Comparison of ENCODE assay signal across 18 cellular contexts in genomic region chr22:46609724-46610161, GRCh38. TPM values are rescaled to one million over a fixed set of nuclear protein-coding genes. Genes with fewer than 3 reads are reported as not detected.
A peak's percentile ranks its signal among the peaks of the same experiment; 100 is the strongest.
DNase-seq lines count a peak whose midpoint lies in the region; ATAC-seq, FAIRE-seq and TF ChIP-seq lines count a peak whose summit lies in the region.
"Had no signal": no experiment of that assay in that cellular context is flagged by ENCODE, and none has a peak within 500 bp of the region (broad histone marks: within the 10 kb centered on the region; RNA-seq: fewer than 3 reads in every experiment).

No MANE protein-coding gene starts in this region.

- CTCF ChIA-PET in HepG2 (lab: Yijun Ruan, JAX; ENCODE audit: low intra/inter-chr PET ratio, low total read pairs) = interaction anchor here (1.2 kb wide), 1 partner anchor 43 kb away, joined by 3 read pairs; no protein-coding TSS in a partner anchor

- peaks cover 61% of the 10 kb centered on the region for H3K4me1 ChIP-seq in HepG2 (ENCODE audit: insufficient read depth, low read length)
- peaks cover 0 to 8% (median 0%) of the 10 kb centered on the region in 4 donors for H3K4me1 ChIP-seq in right lobe of liver
- H3K4me1 ChIP-seq in colonic mucosa = peaks cover 16% of the 10 kb centered on the region
- peaks cover 20% of the 10 kb centered on the region for H3K4me1 ChIP-seq in mesenchymal stem cell (ENCODE audit: control insufficient read depth, insufficient read depth, low read depth, low read length)

- no peak for FAIRE-seq in HepG2 (lab: Jason Lieb, UNC)
- FAIRE-seq: A204.1 had no signal

- no peak overlapping the region for H4K8ac ChIP-seq in mesenchymal stem cell (ENCODE audit: low read length)

- H3K4me1 Mint-ChIP-seq in activated T-cell treated with anti-CD3 and anti-CD28 coated beads, Interleukin-2, amount 50 U/mL, for 4 hours (ENCODE audit: low read depth) = peaks cover 31% of the 10 kb centered on the region

- POLR2A ChIA-PET in HepG2 (lab: Yijun Ruan, JAX) = interaction anchor here (0.8 to 1.6 kb wide), 8 partner anchors 8 to 333 kb away, joined by 3 to 7 read pairs (median 4); partner anchors contain the start of gene TBC1D22A

- H2BK5ac ChIP-seq in mesenchymal stem cell (ENCODE audit: low read depth, low read length, poor library complexity, severe bottlenecking) = no peak overlapping the region

- no peaks in the 10 kb centered on the region for H3K27me3 Mint-ChIP-seq in activated T-cell treated with anti-CD3 and anti-CD28 coated beads, Interleukin-2, amount 50 U/mL, for 4 hours (ENCODE audit: low read depth)
- H3K27me3 Mint-ChIP-seq: CD4-positive, CD25-positive, alpha-beta regulatory T cell had no signal

- H2BK15ac ChIP-seq in mesenchymal stem cell (ENCODE audit: low read depth, poor library complexity, severe bottlenecking) = peak overlapping the region; percentile 3

- H2AFZ ChIP-seq in HepG2 (ENCODE audit: low read length) (no peak overlapping the region), mesenchymal stem cell (ENCODE audit: low read depth, low read length) (no peak overlapping the region)
- H2AFZ ChIP-seq: GM23248 had no signal

- no peaks in the 10 kb centered on the region for H3K36me3 Mint-ChIP-seq in activated T-cell treated with anti-CD3 and anti-CD28 coated beads, Interleukin-2, amount 50 U/mL, for 4 hours (ENCODE audit: insufficient read depth)
- H3K36me3 Mint-ChIP-seq: CD4-positive, CD25-positive, alpha-beta regulatory T cell had no signal

- ATAC-seq in HepG2 = peak; percentile 10
- no peak for ATAC-seq in right lobe of liver
- no peak for ATAC-seq in HG03280 (IDR thresholded peaks at IDR 0.05; ENCODE audit: unreplicated experiment)
- ATAC-seq in activated T-cell treated with anti-CD3 and anti-CD28 coated beads, Interleukin-2, amount 50 U/mL, for 4 hours = no peak
- ATAC-seq: Right ventricle myocardium inferior had no signal

- H3K27me3 ChIP-seq in HepG2 (ENCODE audit: control insufficient read depth in 1 of 2, insufficient read depth in 2 of 2, low read length in 2 of 2) (no peaks in the 10 kb centered on the region), right lobe of liver (no peaks in the 10 kb centered on the region), colonic mucosa (no peaks in the 10 kb centered on the region), mesenchymal stem cell (ENCODE audit: control insufficient read depth in 1 of 2, insufficient read depth in 1 of 2, low read length in 2 of 2) (no peaks in the 10 kb centered on the region)

- H3K27ac ChIP-seq in HepG2 (ENCODE audit: extremely low read length, insufficient read depth, low read length) = peak overlapping the region; percentile 67
- H3K27ac ChIP-seq in right lobe of liver = no peak overlapping the region
- peak overlapping the region; percentile 66 for H3K27ac ChIP-seq in colonic mucosa
- no peak overlapping the region for H3K27ac ChIP-seq in mesenchymal stem cell (ENCODE audit: low read length, poor library complexity, severe bottlenecking)
- H3K27ac ChIP-seq: GM23248 had no signal

- DNase-seq in HepG2 (ENCODE audit: low spot score) (no peak), right lobe of liver (no peak), colonic mucosa (no peak), mesenchymal stem cell (no peak), NOMO-1 (lab: John Stamatoyannopoulos, UW; ENCODE audit: unreplicated experiment in 2 of 2) (no peak), RKO (ENCODE audit: low spot score) (no peak)
- no peak for DNase-seq in activated T-cell treated with anti-CD3 and anti-CD28 coated beads, Interleukin-2, amount 50 U/mL, for 4 hours
- DNase-seq: CD4-positive, CD25-positive, alpha-beta regulatory T cell; GM23248; HFFc6; Karpas-422; MM.1S; NCI-H1105; NCI-H187; NCI-H69 had no signal

- no peaks in the 10 kb centered on the region for H3K36me3 ChIP-seq in HepG2 (replicated peaks in 1 of 2; ENCODE audit: control insufficient read depth in 1 of 2, insufficient read depth in 2 of 2, low read length in 2 of 2)
- H3K36me3 ChIP-seq in right lobe of liver = no peaks in the 10 kb centered on the region
- H3K36me3 ChIP-seq in colonic mucosa = no peaks in the 10 kb centered on the region
- peaks cover 0 to 8% of the 10 kb centered on the region in 2 experiments for H3K36me3 ChIP-seq in mesenchymal stem cell (ENCODE audit: control insufficient read depth in 1 of 2, insufficient read depth in 2 of 2, low read depth in 1 of 2, low read length in 2 of 2)

- no peak overlapping the region for H2BK12ac ChIP-seq in mesenchymal stem cell (ENCODE audit: low read length in 2 of 2)

- in situ Hi-C loops in HepG2 (cut with HindIII; ENCODE audit: extremely low pct_ligation_motif_present, low pct_unique_long_range_greater_than_20kb) = no loop called here

- TF ChIP-seq CTCF in HepG2 (CRISPR knock-in tag; IDR thresholded peaks at IDR 0.05) = no peak
- no peak for TF ChIP-seq CTCF in right lobe of liver (IDR thresholded peaks at IDR 0.05)
- no peak for TF ChIP-seq CTCF in colonic mucosa (IDR thresholded peaks at IDR 0.05)

- no peak overlapping the region for H3K14ac ChIP-seq in mesenchymal stem cell (ENCODE audit: low read length in 2 of 2)

- no peak overlapping the region for H3K4me3 Mint-ChIP-seq in activated T-cell treated with anti-CD3 and anti-CD28 coated beads, Interleukin-2, amount 50 U/mL, for 4 hours
- H3K4me3 Mint-ChIP-seq: HFFc6 had no signal

- no peak overlapping the region for H3K4ac ChIP-seq in mesenchymal stem cell (ENCODE audit: low read depth in 1 of 2, low read length in 2 of 2)

- TF ChIP-seq POLR2A in HepG2 (IDR thresholded peaks at IDR 0.05; ENCODE audit: insufficient read depth in 1 of 2, low read depth in 2 of 2, low read length in 2 of 2) (no peak), right lobe of liver (IDR thresholded peaks at IDR 0.05) (no peak)

- peaks cover 12% of the 10 kb centered on the region for H3K79me2 ChIP-seq in HepG2 (ENCODE audit: insufficient read depth, low read length)

- no peak overlapping the region for H3K18ac ChIP-seq in mesenchymal stem cell (ENCODE audit: low read depth in 1 of 2, low read length in 2 of 2)

- H3K9me3 ChIP-seq in HepG2 (ENCODE audit: low read length) (no peaks in the 10 kb centered on the region), right lobe of liver (no peaks in the 10 kb centered on the region), colonic mucosa (no peaks in the 10 kb centered on the region), mesenchymal stem cell (ENCODE audit: control insufficient read depth, low read length) (no peaks in the 10 kb centered on the region)

- TF ChIP-seq EP300 in HepG2 (IDR thresholded peaks at IDR 0.05; ENCODE audit: low read depth in 2 of 2, low read length in 2 of 2) (no peak), HepG2 (CRISPR knock-in tag; IDR thresholded peaks at IDR 0.05; ENCODE audit: borderline replicate concordance) (no peak)

- H3K9ac ChIP-seq in HepG2 (ENCODE audit: insufficient read depth, low read depth, low read length) (no peak overlapping the region), colonic mucosa (ENCODE audit: low read depth in 2 of 2, low read length in 2 of 2) (peak overlapping the region in 1 of 2 donors; percentile 43), mesenchymal stem cell (ENCODE audit: low read length) (no peak overlapping the region)
- H3K9ac ChIP-seq: GM23248 had no signal

- peaks cover 43% of the 10 kb centered on the region for H3K79me1 ChIP-seq in mesenchymal stem cell (replicated peaks; ENCODE audit: low read length, poor library complexity, severe bottlenecking)

- BruUV-seq in HepG2 (replicated peaks; lab: Mats Ljungman, UMichigan) = no TSS peak

- H3K23ac ChIP-seq in mesenchymal stem cell (ENCODE audit: low read length in 2 of 2) = no peak overlapping the region

- peak overlapping the region; percentile 18 for H4K91ac ChIP-seq in mesenchymal stem cell (ENCODE audit: low read length)

- H3K4me3 ChIP-seq in HepG2 (replicated peaks in 1 of 3; ENCODE audit: insufficient read depth in 1 of 3, low read depth in 2 of 3, low read length in 3 of 3) = peak overlapping the region in 2 of 3 experiments; percentile 24 to 40; a peak in 2 of 6 replicates
- no peak overlapping the region for H3K4me3 ChIP-seq in right lobe of liver
- H3K4me3 ChIP-seq in colonic mucosa = no peak overlapping the region
- no peak overlapping the region for H3K4me3 ChIP-seq in mesenchymal stem cell (ENCODE audit: insufficient read depth in 1 of 2, low read depth in 1 of 2, low read length in 2 of 2)
- H3K4me3 ChIP-seq: GM23248 had no signal

- TF ChIP-seq RAD21 in HepG2 (CRISPR knock-in tag; IDR thresholded peaks at IDR 0.05) = no peak

- no peak overlapping the region for H2AK5ac ChIP-seq in mesenchymal stem cell (ENCODE audit: low read length, severe bottlenecking)

- H3K4me2 ChIP-seq in HepG2 (ENCODE audit: low read depth, low read length) (peak overlapping the region; percentile 74), mesenchymal stem cell (ENCODE audit: low read length, poor library complexity, severe bottlenecking) (no peak overlapping the region)

- no peaks in the 10 kb centered on the region; the same call in 1 of the 2 replicates for H4K20me1 ChIP-seq in HepG2 (ENCODE audit: insufficient read depth, low read length)

- H3K9me3 Mint-ChIP-seq in activated T-cell treated with anti-CD3 and anti-CD28 coated beads, Interleukin-2, amount 50 U/mL, for 4 hours = no peaks in the 10 kb centered on the region
- H3K9me3 Mint-ChIP-seq: CD4-positive, CD25-positive, alpha-beta regulatory T cell; HFFc6 had no signal

- intact Hi-C loops in HepG2 (cut with micrococcal nuclease; ENCODE audit: unreplicated experiment) (no loop called here), right lobe of liver (cut with DNase I) (no loop called here), colonic mucosa (cut with DNase I) (loop anchor here (10.0 kb wide), 1 partner anchor 45 kb away; no protein-coding TSS in a partner anchor)

- WGBS in HepG2 (ENCODE audit: low lambda C conversion rate) = 72% methylated on average over 11 of the region's 14 CpGs
- 94% methylated on average over 3 of the region's 14 CpGs for WGBS in right lobe of liver (ENCODE audit: insufficient coverage, low coverage, low lambda C conversion rate, missing lambda C conversion rate)
- WGBS in mesenchymal stem cell = 95% methylated on average over 14 of the region's 14 CpGs

- H2BK120ac ChIP-seq in mesenchymal stem cell (ENCODE audit: low read depth, low read length) = no peak overlapping the region

RNA-seq across cellular contexts. Expression of gene GRAMD4, which starts 10.4 kb away (rescaled TPM):
- total RNA-seq in HepG2 (2016; rRNA removed; fragmentation: Illumina TruSeq; extraction: Trizol) (12.9 and 15.7 TPM in 2 replicates), right lobe of liver (10 to 100 TPM; 29.7 to 72.0 (median 34.8) TPM), colonic mucosa (100 to 1,000 TPM; 118 to 141 TPM)
- total RNA-seq in HepG2 (2016; cell fraction: cytosol; rRNA removed; fragmentation: Illumina TruSeq; extraction: Trizol; ENCODE audit: low read depth) = 14.1 and 16.3 TPM in 2 replicates
- 6.4 and 16.5 TPM in 2 replicates for total RNA-seq in HepG2 (2016; cell fraction: insoluble cytoplasmic fraction; rRNA removed; fragmentation: Illumina TruSeq; extraction: Trizol)
- 12.4 and 12.8 TPM in 2 replicates for total RNA-seq in HepG2 (2016; cell fraction: membrane; rRNA removed; fragmentation: Illumina TruSeq; extraction: Trizol)
- total RNA-seq in HepG2 (2016; cell fraction: nucleus; rRNA removed; fragmentation: Illumina TruSeq; extraction: Trizol) = 23.1 and 33.6 TPM in 2 replicates
- 15.2 and 16.8 TPM in 2 replicates for polyA plus RNA-seq in HepG2 (2011; rRNA removed)
- polyA plus RNA-seq in HepG2 (2011; cell fraction: cytosol; rRNA removed) = 9.6 and 13.3 TPM in 2 replicates
- polyA plus RNA-seq in HepG2 (2011; cell fraction: nucleus; rRNA removed) = 31.6 and 32.7 TPM in 2 replicates
- polyA plus RNA-seq in HepG2 (2012) = 11.1 and 12.7 TPM in 2 replicates
- 2.2 and 2.8 TPM in 2 replicates for polyA plus RNA-seq in HepG2 (2016; cell fraction: cytosol; fragmentation: Illumina TruSeq; extraction: Trizol; ENCODE audit: low read depth)
- polyA plus RNA-seq in HepG2 (2016; cell fraction: insoluble cytoplasmic fraction; fragmentation: Illumina TruSeq; extraction: Trizol; ENCODE audit: low read depth) = 5.3 and 6.3 TPM in 2 replicates
- polyA plus RNA-seq in HepG2 (2016; cell fraction: membrane; fragmentation: Illumina TruSeq; extraction: Trizol; ENCODE audit: low read depth) = 4.4 and 6.1 TPM in 2 replicates
- polyA plus RNA-seq in HepG2 (2016; cell fraction: nucleus; fragmentation: Illumina TruSeq; extraction: Trizol; ENCODE audit: insufficient read depth, low read depth) = 20.4 and 22.4 TPM in 2 replicates
- polyA minus RNA-seq in HepG2 (2011; rRNA and poly(A)+ RNA removed; ENCODE audit: low replicate concordance) = 27.9 and 38.7 TPM in 2 replicates
- 10.0 and 13.9 TPM in 2 replicates for polyA minus RNA-seq in HepG2 (2011; cell fraction: cytosol; rRNA and poly(A)+ RNA removed)
- 18.5 and 30.2 TPM in 2 replicates for polyA minus RNA-seq in HepG2 (2011; cell fraction: nucleus; rRNA and poly(A)+ RNA removed)
- polyA plus RNA-seq in mesenchymal stem cell (2013, experiment 1 of 2) = 5.1 TPM
- polyA plus RNA-seq in mesenchymal stem cell (2013, experiment 2 of 2) = 5.0 TPM
- 10 to 100 TPM; 30.9 to 35.4 (median 33.0) TPM for total RNA-seq in activated T-cell treated with anti-CD3 and anti-CD28 coated beads, Interleukin-2, amount 50 U/mL, for 4 hours

Comparison
In these comparisons a context has a peak if more than half of its experiments do, and no peak if none do; other contexts are left out.
1. H3K27ac ChIP-seq: peak in HepG2 (single experiment) and colonic mucosa (single experiment); none in right lobe of liver (0 of 3) and mesenchymal stem cell (single experiment).
2. H3K4me3 ChIP-seq: peak in HepG2 (2 of 3); none in right lobe of liver (0 of 3), colonic mucosa (single experiment) and mesenchymal stem cell (0 of 2).